Comparison of ENCODE assay signal across 1 cellular context in the genomic region with DNA sequence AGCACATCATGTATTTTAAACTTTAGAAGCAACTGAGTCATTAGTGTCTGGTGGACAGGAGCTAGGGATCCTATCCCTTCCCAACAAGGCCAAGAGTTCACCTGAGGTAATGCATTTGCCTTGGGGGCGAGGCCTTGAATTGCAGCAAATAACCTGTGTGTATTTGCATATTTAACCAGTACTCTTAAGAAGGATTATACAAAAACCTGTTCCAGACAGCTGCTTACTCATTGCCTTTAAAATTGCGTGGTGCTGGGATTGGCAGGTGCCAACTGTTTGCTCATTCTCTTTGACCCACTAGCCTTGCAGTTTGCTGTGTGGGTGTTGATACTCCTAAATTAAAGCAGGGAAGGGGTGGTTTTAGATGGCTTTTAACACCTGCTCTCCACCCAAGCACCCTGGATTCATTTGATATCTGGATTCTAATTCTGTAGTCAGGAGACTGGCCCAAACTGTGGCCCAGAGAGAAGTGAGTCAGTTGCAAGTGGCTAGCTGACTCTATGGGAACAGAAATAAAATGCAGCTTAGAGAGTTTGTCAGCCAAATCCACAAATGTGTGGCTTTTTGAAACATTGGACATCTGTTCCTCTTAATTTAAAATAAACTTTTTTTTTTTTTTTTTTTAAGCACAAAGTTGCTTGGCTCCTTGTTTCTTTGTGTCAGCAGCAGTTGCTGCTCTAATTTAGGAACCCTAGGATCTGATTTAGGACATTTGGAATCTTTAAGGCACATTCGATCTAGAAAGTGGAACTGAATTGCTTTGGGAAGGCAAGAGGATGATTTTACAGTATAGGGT.
A peak's percentile ranks its signal among the peaks of the same experiment; 100 is the strongest.
TF ChIP-seq lines count a peak whose summit lies in the region.

No MANE protein-coding gene starts in this region.

TF ChIP-seq in HepG2, 621 proteins besides CTCF, POLR2A, EP300 and RAD21 (continued from another document and continues in another):
- TF ChIP-seq ZBTB4 (CRISPR knock-in tag; IDR thresholded peaks at IDR 0.05; ENCODE audit: borderline replicate concordance) (no peak), XRCC5 (optimal IDR thresholded peaks at IDR 0.05; ENCODE audit: low read length) (no peak), CCAR2 (optimal IDR thresholded peaks at IDR 0.05; ENCODE audit: low read depth, low read length) (no peak), ZNF569 (CRISPR knock-in tag; IDR thresholded peaks at IDR 0.05; ENCODE audit: borderline replicate concordance) (no peak), CENPT (CRISPR knock-in tag; IDR thresholded peaks at IDR 0.05; ENCODE audit: low read depth) (no peak), ZNF670 (CRISPR knock-in tag; IDR thresholded peaks at IDR 0.05; ENCODE audit: borderline replicate concordance) (0 out of 2 replicates have a peak, but pooled peaks have one; percentile 46), FOXA1 (IDR thresholded peaks at IDR 0.05) (no peak), FOXA1 (CRISPR knock-in tag; IDR thresholded peaks at IDR 0.05) (peak; percentile 27; the same call in 1 of the 2 replicates), SMAD9 (CRISPR knock-in tag; IDR thresholded peaks at IDR 0.05) (no peak), ISL2 (CRISPR knock-in tag; IDR thresholded peaks at IDR 0.05) (no peak), IKZF1 (IDR thresholded peaks at IDR 0.05) (no peak), CBFB (CRISPR knock-in tag; IDR thresholded peaks at IDR 0.05) (peak; percentile 30; the same call in 1 of the 2 replicates), ZFP1 (CRISPR knock-in tag; IDR thresholded peaks at IDR 0.05) (peak; percentile 51; the same call in 1 of the 2 replicates), ZNF782 (CRISPR knock-in tag; IDR thresholded peaks at IDR 0.05; ENCODE audit: borderline replicate concordance) (no peak), ZNF724P (CRISPR knock-in tag; IDR thresholded peaks at IDR 0.05; ENCODE audit: borderline replicate concordance) (no peak; the same call in 1 of the 2 replicates), GABPB1 (CRISPR knock-in tag; IDR thresholded peaks at IDR 0.05) (no peak), TBL1XR1 (IDR thresholded peaks at IDR 0.05; ENCODE audit: borderline replicate concordance, low read length, partially characterized antibody) (peak; percentile 46), MAFF (IDR thresholded peaks at IDR 0.05; ENCODE audit: low read depth, low read length) (0 out of 2 replicates have a peak, but pooled peaks have one; percentile 24), ARNT2 (CRISPR knock-in tag; IDR thresholded peaks at IDR 0.05; ENCODE audit: low read depth) (no peak), ZSCAN21 (CRISPR knock-in tag; IDR thresholded peaks at IDR 0.05; ENCODE audit: borderline replicate concordance) (peak; percentile 25; the same call in 1 of the 2 replicates), KAT8 (CRISPR knock-in tag; IDR thresholded peaks at IDR 0.05) (no peak), SIN3A (IDR thresholded peaks at IDR 0.05; ENCODE audit: borderline replicate concordance, low read depth, low read length) (0 out of 2 replicates have a peak, but pooled peaks have one; percentile 64), HOXA3 (CRISPR knock-in tag; IDR thresholded peaks at IDR 0.05) (no peak), ZFP36 (IDR thresholded peaks at IDR 0.05; ENCODE audit: borderline replicate concordance, low read depth, low read length, partially characterized antibody) (no peak), ZNF749 (CRISPR knock-in tag; IDR thresholded peaks at IDR 0.05; ENCODE audit: borderline replicate concordance) (0 out of 2 replicates have a peak, but pooled peaks have one; percentile 26), TFAP4 (IDR thresholded peaks at IDR 0.05; ENCODE audit: borderline replicate concordance, low read depth) (no peak), PREB (CRISPR knock-in tag; IDR thresholded peaks at IDR 0.05) (no peak), NFE2L2 (IDR thresholded peaks at IDR 0.05; ENCODE audit: low read length) (no peak), ZFP62 (CRISPR knock-in tag; IDR thresholded peaks at IDR 0.05) (no peak), TAF15 (IDR thresholded peaks at IDR 0.05; ENCODE audit: low read depth, low read length, poor library complexity, severe bottlenecking) (no peak), ZNF414 (CRISPR knock-in tag; IDR thresholded peaks at IDR 0.05) (no peak), ZNF850 (CRISPR knock-in tag; conservative IDR thresholded peaks at IDR 0.05) (no peak), DMAP1 (CRISPR knock-in tag; IDR thresholded peaks at IDR 0.05) (0 out of 2 replicates have a peak, but pooled peaks have one; percentile 24)
- TF ChIP-seq, protein P1, sequence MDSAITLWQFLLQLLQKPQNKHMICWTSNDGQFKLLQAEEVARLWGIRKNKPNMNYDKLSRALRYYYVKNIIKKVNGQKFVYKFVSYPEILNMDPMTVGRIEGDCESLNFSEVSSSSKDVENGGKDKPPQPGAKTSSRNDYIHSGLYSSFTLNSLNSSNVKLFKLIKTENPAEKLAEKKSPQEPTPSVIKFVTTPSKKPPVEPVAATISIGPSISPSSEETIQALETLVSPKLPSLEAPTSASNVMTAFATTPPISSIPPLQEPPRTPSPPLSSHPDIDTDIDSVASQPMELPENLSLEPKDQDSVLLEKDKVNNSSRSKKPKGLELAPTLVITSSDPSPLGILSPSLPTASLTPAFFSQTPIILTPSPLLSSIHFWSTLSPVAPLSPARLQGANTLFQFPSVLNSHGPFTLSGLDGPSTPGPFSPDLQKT (CRISPR knock-in tag; IDR thresholded peaks at IDR 0.05; ENCODE audit: borderline replicate concordance), result no peak
- TF ChIP-seq, protein P2, sequence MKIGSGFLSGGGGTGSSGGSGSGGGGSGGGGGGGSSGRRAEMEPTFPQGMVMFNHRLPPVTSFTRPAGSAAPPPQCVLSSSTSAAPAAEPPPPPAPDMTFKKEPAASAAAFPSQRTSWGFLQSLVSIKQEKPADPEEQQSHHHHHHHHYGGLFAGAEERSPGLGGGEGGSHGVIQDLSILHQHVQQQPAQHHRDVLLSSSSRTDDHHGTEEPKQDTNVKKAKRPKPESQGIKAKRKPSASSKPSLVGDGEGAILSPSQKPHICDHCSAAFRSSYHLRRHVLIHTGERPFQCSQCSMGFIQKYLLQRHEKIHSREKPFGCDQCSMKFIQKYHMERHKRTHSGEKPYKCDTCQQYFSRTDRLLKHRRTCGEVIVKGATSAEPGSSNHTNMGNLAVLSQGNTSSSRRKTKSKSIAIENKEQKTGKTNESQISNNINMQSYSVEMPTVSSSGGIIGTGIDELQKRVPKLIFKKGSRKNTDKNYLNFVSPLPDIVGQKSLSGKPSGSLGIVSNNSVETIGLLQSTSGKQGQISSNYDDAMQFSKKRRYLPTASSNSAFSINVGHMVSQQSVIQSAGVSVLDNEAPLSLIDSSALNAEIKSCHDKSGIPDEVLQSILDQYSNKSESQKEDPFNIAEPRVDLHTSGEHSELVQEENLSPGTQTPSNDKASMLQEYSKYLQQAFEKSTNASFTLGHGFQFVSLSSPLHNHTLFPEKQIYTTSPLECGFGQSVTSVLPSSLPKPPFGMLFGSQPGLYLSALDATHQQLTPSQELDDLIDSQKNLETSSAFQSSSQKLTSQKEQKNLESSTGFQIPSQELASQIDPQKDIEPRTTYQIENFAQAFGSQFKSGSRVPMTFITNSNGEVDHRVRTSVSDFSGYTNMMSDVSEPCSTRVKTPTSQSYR (CRISPR knock-in tag; IDR thresholded peaks at IDR 0.05; ENCODE audit: borderline replicate concordance), result 0 out of 2 replicates have a peak, but pooled peaks have one; percentile 51
- TF ChIP-seq, protein P3, sequence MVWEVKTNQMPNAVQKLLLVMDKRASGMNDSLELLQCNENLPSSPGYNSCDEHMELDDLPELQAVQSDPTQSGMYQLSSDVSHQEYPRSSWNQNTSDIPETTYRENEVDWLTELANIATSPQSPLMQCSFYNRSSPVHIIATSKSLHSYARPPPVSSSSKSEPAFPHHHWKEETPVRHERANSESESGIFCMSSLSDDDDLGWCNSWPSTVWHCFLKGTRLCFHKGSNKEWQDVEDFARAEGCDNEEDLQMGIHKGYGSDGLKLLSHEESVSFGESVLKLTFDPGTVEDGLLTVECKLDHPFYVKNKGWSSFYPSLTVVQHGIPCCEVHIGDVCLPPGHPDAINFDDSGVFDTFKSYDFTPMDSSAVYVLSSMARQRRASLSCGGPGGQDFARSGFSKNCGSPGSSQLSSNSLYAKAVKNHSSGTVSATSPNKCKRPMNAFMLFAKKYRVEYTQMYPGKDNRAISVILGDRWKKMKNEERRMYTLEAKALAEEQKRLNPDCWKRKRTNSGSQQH (CRISPR knock-in tag; IDR thresholded peaks at IDR 0.05; ENCODE audit: low read depth), result no peak
- TF ChIP-seq, protein P4, sequence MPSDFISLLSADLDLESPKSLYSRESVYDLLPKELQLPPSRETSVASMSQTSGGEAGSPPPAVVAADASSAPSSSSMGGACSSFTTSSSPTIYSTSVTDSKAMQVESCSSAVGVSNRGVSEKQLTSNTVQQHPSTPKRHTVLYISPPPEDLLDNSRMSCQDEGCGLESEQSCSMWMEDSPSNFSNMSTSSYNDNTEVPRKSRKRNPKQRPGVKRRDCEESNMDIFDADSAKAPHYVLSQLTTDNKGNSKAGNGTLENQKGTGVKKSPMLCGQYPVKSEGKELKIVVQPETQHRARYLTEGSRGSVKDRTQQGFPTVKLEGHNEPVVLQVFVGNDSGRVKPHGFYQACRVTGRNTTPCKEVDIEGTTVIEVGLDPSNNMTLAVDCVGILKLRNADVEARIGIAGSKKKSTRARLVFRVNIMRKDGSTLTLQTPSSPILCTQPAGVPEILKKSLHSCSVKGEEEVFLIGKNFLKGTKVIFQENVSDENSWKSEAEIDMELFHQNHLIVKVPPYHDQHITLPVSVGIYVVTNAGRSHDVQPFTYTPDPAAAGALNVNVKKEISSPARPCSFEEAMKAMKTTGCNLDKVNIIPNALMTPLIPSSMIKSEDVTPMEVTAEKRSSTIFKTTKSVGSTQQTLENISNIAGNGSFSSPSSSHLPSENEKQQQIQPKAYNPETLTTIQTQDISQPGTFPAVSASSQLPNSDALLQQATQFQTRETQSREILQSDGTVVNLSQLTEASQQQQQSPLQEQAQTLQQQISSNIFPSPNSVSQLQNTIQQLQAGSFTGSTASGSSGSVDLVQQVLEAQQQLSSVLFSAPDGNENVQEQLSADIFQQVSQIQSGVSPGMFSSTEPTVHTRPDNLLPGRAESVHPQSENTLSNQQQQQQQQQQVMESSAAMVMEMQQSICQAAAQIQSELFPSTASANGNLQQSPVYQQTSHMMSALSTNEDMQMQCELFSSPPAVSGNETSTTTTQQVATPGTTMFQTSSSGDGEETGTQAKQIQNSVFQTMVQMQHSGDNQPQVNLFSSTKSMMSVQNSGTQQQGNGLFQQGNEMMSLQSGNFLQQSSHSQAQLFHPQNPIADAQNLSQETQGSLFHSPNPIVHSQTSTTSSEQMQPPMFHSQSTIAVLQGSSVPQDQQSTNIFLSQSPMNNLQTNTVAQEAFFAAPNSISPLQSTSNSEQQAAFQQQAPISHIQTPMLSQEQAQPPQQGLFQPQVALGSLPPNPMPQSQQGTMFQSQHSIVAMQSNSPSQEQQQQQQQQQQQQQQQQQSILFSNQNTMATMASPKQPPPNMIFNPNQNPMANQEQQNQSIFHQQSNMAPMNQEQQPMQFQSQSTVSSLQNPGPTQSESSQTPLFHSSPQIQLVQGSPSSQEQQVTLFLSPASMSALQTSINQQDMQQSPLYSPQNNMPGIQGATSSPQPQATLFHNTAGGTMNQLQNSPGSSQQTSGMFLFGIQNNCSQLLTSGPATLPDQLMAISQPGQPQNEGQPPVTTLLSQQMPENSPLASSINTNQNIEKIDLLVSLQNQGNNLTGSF (CRISPR knock-in tag; IDR thresholded peaks at IDR 0.05), result no peak
- TF ChIP-seq, protein P5, sequence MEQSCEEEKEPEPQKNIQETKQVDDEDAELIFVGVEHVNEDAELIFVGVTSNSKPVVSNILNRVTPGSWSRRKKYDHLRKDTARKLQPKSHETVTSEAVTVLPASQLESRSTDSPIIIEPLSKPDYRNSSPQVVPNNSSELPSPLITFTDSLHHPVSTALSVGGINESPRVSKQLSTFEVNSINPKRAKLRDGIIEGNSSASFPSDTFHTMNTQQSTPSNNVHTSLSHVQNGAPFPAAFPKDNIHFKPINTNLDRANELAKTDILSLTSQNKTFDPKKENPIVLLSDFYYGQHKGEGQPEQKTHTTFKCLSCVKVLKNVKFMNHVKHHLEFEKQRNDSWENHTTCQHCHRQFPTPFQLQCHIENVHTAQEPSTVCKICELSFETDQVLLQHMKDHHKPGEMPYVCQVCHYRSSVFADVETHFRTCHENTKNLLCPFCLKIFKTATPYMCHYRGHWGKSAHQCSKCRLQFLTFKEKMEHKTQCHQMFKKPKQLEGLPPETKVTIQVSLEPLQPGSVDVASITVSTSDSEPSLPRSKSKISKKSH (CRISPR knock-in tag; IDR thresholded peaks at IDR 0.05; ENCODE audit: borderline replicate concordance), result no peak
